ENCODE assay signal across 17 cellular contexts in the genomic region with DNA sequence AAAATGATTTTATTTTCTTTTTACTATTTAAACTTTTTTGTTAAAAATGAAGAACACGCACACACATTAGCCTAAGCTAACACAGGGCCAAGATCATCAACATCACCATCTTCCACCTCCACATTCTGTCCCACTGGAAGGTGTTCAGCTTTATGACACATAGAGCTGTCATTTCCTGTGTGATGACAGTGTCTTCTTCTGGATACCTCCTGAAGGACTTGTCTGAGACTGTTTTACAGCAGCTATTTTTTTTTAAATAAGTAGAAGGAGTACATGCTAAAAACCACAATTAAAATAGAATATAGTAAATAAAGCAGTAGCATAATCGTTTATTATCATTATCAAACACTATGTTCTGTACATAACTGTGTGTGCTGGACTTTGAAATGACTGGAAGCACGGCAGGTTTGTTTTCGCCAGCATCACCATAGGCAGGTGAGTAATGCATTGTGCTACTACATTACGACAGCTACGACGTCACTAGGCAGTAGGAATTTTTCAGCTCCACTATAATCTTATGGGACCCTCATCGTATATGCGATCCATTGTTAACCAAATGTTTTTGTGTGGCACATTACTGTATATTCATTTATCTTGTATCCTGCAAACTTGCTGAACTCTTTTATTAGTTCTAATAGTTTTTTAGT.
DNase-seq lines count a peak whose midpoint lies in the region; ATAC-seq and TF ChIP-seq lines count a peak whose summit lies in the region.
"Had no signal": no experiment of that assay in that cellular context is flagged by ENCODE, and none has a peak within 500 bp of the region (broad histone marks: within the 10 kb centered on the region; RNA-seq: fewer than 3 reads in every experiment).

No MANE protein-coding gene starts in this region.

- H3K9me3 Mint-ChIP-seq in MCF 10A (ENCODE audit: unreplicated experiment): no peaks in the 10 kb centered on the region
- H3K9me3 Mint-ChIP-seq: activated T-helper 2 cell treated with anti-CD3 and anti-CD28 coated beads, Interferon-gamma antibody, Interleukin-2, Interleukin-4, amounts not matched to agents 10 μg/mL and 5 μg/mL and 100 μg/mL, durations not matched to agents 14 hours and 24 hours and 36 hours had no signal

- CTCF ChIA-PET in MCF 10A (lab: Yijun Ruan, JAX): interaction anchor here (0.5 to 1.1 kb wide), 2 partner anchors 9 to 150 kb away, joined by 3 to 6 read pairs; no protein-coding TSS in a partner anchor

- H3K27ac Mint-ChIP-seq in MCF 10A (ENCODE audit: low read depth, unreplicated experiment): no peak overlapping the region
- H3K27ac Mint-ChIP-seq: activated T-helper 2 cell treated with anti-CD3 and anti-CD28 coated beads, Interferon-gamma antibody, Interleukin-2, Interleukin-4, amounts not matched to agents 10 μg/mL and 5 μg/mL and 100 μg/mL, durations not matched to agents 14 hours and 24 hours and 36 hours; mesothelial cell of epicardium; T-helper 17 cell had no signal

- no peaks in the 10 kb centered on the region for H3K9me3 ChIP-seq in breast epithelium
- no peaks in the 10 kb centered on the region for H3K9me3 ChIP-seq in RWPE2 (ENCODE audit: severe bottlenecking)
- no peaks in the 10 kb centered on the region for H3K9me3 ChIP-seq in ovary
- H3K9me3 ChIP-seq: pancreas had no signal

- H3K4me3 ChIP-seq in breast epithelium (no peak overlapping the region), RWPE2 (ENCODE audit: severe bottlenecking) (peak overlapping the region; percentile 7), fibroblast of pulmonary artery (replicated peaks; ENCODE audit: low read depth, low read length) (no peak overlapping the region), ovary (no peak overlapping the region)
- H3K4me3 ChIP-seq: pancreas had no signal

- TF ChIP-seq POLR2A in breast epithelium (IDR thresholded peaks at IDR 0.05) (no peak), ovary (IDR thresholded peaks at IDR 0.05) (no peak)

- WGBS in ovary, 3 donors: 65 to 86% (median 84%) methylated on average over 9 of the region's 9 CpGs

- POLR2A ChIA-PET in MCF 10A (lab: Yijun Ruan, JAX): interaction anchor here (0.5 to 2.1 kb wide), 6 partner anchors 14 to 278 kb away, joined by 3 to 13 read pairs (median 6); no protein-coding TSS in a partner anchor

- peak; percentile 98 for ATAC-seq in RWPE2 (ENCODE audit: low read depth)
- ATAC-seq: T-helper 17 cell had no signal

- no peak for TF ChIP-seq EP300 in ovary (IDR thresholded peaks at IDR 0.05)

- no peaks in the 10 kb centered on the region for H3K36me3 Mint-ChIP-seq in MCF 10A (ENCODE audit: insufficient read depth, unreplicated experiment)
- H3K36me3 Mint-ChIP-seq: mesothelial cell of epicardium had no signal

- H3K27me3 ChIP-seq in breast epithelium: no peaks in the 10 kb centered on the region
- no peaks in the 10 kb centered on the region for H3K27me3 ChIP-seq in RWPE2 (ENCODE audit: insufficient read depth, poor library complexity, severe bottlenecking)
- no peaks in the 10 kb centered on the region for H3K27me3 ChIP-seq in ovary
- H3K27me3 ChIP-seq: pancreas had no signal

- H3K4me3 Mint-ChIP-seq in MCF 10A (ENCODE audit: unreplicated experiment): no peak overlapping the region
- H3K4me3 Mint-ChIP-seq: mesothelial cell of epicardium, T-helper 17 cell had no signal

- TSS peak; percentile 85 for BruUV-seq in MCF 10A (replicated peaks; lab: Mats Ljungman, UMichigan)

- TF ChIP-seq CTCF in MCF 10A (IDR thresholded peaks at IDR 0.05; ENCODE audit: unreplicated experiment): no peak
- TF ChIP-seq CTCF in breast epithelium (IDR thresholded peaks at IDR 0.05): no peak
- TF ChIP-seq CTCF in RWPE2 (IDR thresholded peaks at IDR 0.05; ENCODE audit: poor library complexity, severe bottlenecking): no peak
- no peak for TF ChIP-seq CTCF in fibroblast of pulmonary artery (IDR thresholded peaks at IDR 0.05; ENCODE audit: low read length, missing control alignments)
- no peak for TF ChIP-seq CTCF in ovary (IDR thresholded peaks at IDR 0.05)

- intact Hi-C loops in MCF 10A (cut with micrococcal nuclease) (no loop called here), breast epithelium (cut with DNase I; ENCODE audit: low total_unique reads) (no loop called here), ovary (cut with DNase I) (no loop called here)

- H3K4me1 ChIP-seq in breast epithelium: peaks cover 0 to 4% of the 10 kb centered on the region in 2 donors
- H3K4me1 ChIP-seq in RWPE2 (ENCODE audit: insufficient read depth, poor library complexity, severe bottlenecking): peaks cover 25% of the 10 kb centered on the region
- peaks cover 2% of the 10 kb centered on the region for H3K4me1 ChIP-seq in ovary (ENCODE audit: insufficient read depth)

- H3K27ac ChIP-seq in breast epithelium (no peak overlapping the region), RWPE2 (ENCODE audit: poor library complexity, severe bottlenecking) (peak overlapping the region; percentile 62), ovary (no peak overlapping the region)
- H3K27ac ChIP-seq: brain microvascular endothelial cell, pancreas had no signal

- DNase-seq in MCF 10A (ENCODE audit: unreplicated experiment) (peak; percentile 85), breast epithelium (ENCODE audit: low spot score in 2 of 2) (no peak), RWPE2 (ENCODE audit: low spot score) (no peak), fibroblast of pulmonary artery (ENCODE audit: low read depth) (peak; percentile 44), ovary (no peak), GDM1 (lab: John Stamatoyannopoulos, UW) (no peak)
- no peak for DNase-seq in stimulated activated CD4-positive, alpha-beta T cell treated with anti-CD3 and anti-CD28 coated beads, Interleukin-1b, Interleukin-23, amount 100 ng/mL, for 48 hours
- DNase-seq in activated CD4-positive, alpha-beta T cell treated with anti-CD3 and anti-CD28 coated beads, Interleukin-2, amount 50 U/mL, for 1 hour: no peak
- DNase-seq: brain microvascular endothelial cell; DMS 273 treated with DMSO at 0.1 percent for 48 hours; effector CD4-positive, alpha-beta T cell; NCI-H1105; NCI-H446; pancreas; T-helper 17 cell had no signal

- H3K36me3 ChIP-seq in breast epithelium (no peaks in the 10 kb centered on the region), RWPE2 (ENCODE audit: low read depth) (no peaks in the 10 kb centered on the region), ovary (no peaks in the 10 kb centered on the region)
- H3K36me3 ChIP-seq: brain microvascular endothelial cell, pancreas had no signal

- H3K27me3 Mint-ChIP-seq in MCF 10A (ENCODE audit: insufficient read depth, unreplicated experiment): no peaks in the 10 kb centered on the region

- peaks cover 10% of the 10 kb centered on the region for H3K4me1 Mint-ChIP-seq in MCF 10A (ENCODE audit: insufficient read depth, unreplicated experiment)

Comparison
In these comparisons a context has a peak if more than half of its experiments do, and no peak if none do; other contexts are left out.
1. DNase-seq: peak in MCF 10A (single experiment) and fibroblast of pulmonary artery (single experiment); none in breast epithelium (0 of 2), RWPE2 (single experiment), ovary (0 of 5), stimulated activated CD4-positive, alpha-beta T cell treated with anti-CD3 and anti-CD28 coated beads, Interleukin-1b, Interleukin-23, amount 100 ng/mL, for 48 hours (single experiment), activated CD4-positive, alpha-beta T cell treated with anti-CD3 and anti-CD28 coated beads, Interleukin-2, amount 50 U/mL, for 1 hour (single experiment) and GDM1 (single experiment).